ENCODE assay signal across 15 cellular contexts in the genomic region with DNA sequence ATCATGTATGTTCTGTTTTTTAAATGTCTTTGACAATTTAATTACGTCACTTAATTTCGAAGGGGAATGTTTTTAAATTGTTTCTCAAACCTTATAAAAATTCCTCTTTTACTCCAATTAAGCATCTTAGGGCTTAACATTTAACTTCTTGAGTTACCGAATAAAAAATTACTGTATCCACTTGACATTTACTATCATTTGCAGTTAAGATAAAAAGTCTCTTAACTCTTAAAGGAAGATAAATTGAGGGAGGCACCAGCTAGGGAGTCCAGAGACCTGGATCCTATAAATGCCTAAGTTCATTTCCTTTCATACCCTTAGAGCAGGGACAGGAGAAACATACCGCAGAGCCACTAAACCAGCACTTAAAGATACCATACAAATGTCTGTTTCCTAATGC.
DNase-seq lines count a peak whose midpoint lies in the region; ATAC-seq and TF ChIP-seq lines count a peak whose summit lies in the region.
"Had no signal": no experiment of that assay in that cellular context is flagged by ENCODE, and none has a peak within 500 bp of the region (broad histone marks: within the 10 kb centered on the region; RNA-seq: fewer than 3 reads in every experiment).

No MANE protein-coding gene starts in this region.

- peaks cover 35% of the 10 kb centered on the region for H3K36me3 Mint-ChIP-seq in activated T-helper 17 cell treated with anti-CD3 and anti-CD28 coated beads, Interleukin-2, amount 50 U/mL, for 72 hours (ENCODE audit: low read depth)

- intact Hi-C loops in lower lobe of right lung (cut with DNase I) (loop anchor here (10.0 kb wide), 1 partner anchor 58 kb away; no protein-coding TSS in a partner anchor), stomach (cut with DNase I; ENCODE audit: low total_unique reads) (loop anchor here (10.0 kb wide), 1 partner anchor 88 kb away; no protein-coding TSS in a partner anchor)

- no peak overlapping the region for H3K4me3 Mint-ChIP-seq in activated T-helper 17 cell treated with anti-CD3 and anti-CD28 coated beads, Interleukin-2, amount 50 U/mL, for 72 hours
- H3K4me3 Mint-ChIP-seq: activated naive CD4-positive, alpha-beta T cell treated with anti-CD3 and anti-CD28 coated beads, Interleukin-2, amount 10 ng/mL, durations not matched to agents 7 days and 5 days; naive thymus-derived CD8-positive, alpha-beta T cell had no signal

- no peaks in the 10 kb centered on the region for H3K36me3 ChIP-seq in lower lobe of right lung
- H3K36me3 ChIP-seq in stomach = peaks cover 0 to 3% (median 1%) of the 10 kb centered on the region in 4 donors

- H3K27ac ChIP-seq in coronary artery (peak overlapping the region; percentile 64 to 92), lower lobe of right lung (peak overlapping the region; percentile 83), stomach (peak overlapping the region in 4 of 5 donors; percentile 64 to 77 (median 75))

- ATAC-seq in lower lobe of right lung (peak; percentile 57 to 68), HG03571 (IDR thresholded peaks at IDR 0.05; ENCODE audit: unreplicated experiment) (no peak)
- no peak for ATAC-seq in activated T-helper 17 cell treated with anti-CD3 and anti-CD28 coated beads, Interleukin-2, amount 50 U/mL, for 72 hours (replicated peaks)
- ATAC-seq: naive thymus-derived CD8-positive, alpha-beta T cell had no signal

- H3K4me1 ChIP-seq in lower lobe of right lung = peaks cover 40% of the 10 kb centered on the region
- H3K4me1 ChIP-seq in stomach = peaks cover 0 to 41% (median 23%) of the 10 kb centered on the region in 4 donors

- TF ChIP-seq POLR2A in stomach (IDR thresholded peaks at IDR 0.05) = no peak

- peaks cover 5% of the 10 kb centered on the region for H3K4me1 Mint-ChIP-seq in activated T-helper 17 cell treated with anti-CD3 and anti-CD28 coated beads, Interleukin-2, amount 50 U/mL, for 72 hours

- TF ChIP-seq CTCF in coronary artery (IDR thresholded peaks at IDR 0.05) (no peak), lower lobe of right lung (IDR thresholded peaks at IDR 0.05) (no peak), stomach (IDR thresholded peaks at IDR 0.05) (no peak)

- no peaks in the 10 kb centered on the region for H3K9me3 Mint-ChIP-seq in activated T-helper 17 cell treated with anti-CD3 and anti-CD28 coated beads, Interleukin-2, amount 50 U/mL, for 72 hours
- H3K9me3 Mint-ChIP-seq: activated naive CD4-positive, alpha-beta T cell treated with anti-CD3 and anti-CD28 coated beads, Interleukin-2, amount 10 ng/mL, durations not matched to agents 7 days and 5 days; naive thymus-derived CD8-positive, alpha-beta T cell had no signal

- H3K9me3 ChIP-seq in lower lobe of right lung = no peaks in the 10 kb centered on the region
- no peaks in the 10 kb centered on the region for H3K9me3 ChIP-seq in stomach

- DNase-seq in HCEC 1CT (peak; percentile 6), coronary artery (ENCODE audit: low spot score) (no peak), lower lobe of right lung (no peak), stomach (no peak), NOMO-1 treated with DMSO at 0.1 percent for 48 hours (lab: John Stamatoyannopoulos, UW; ENCODE audit: unreplicated experiment) (no peak)
- no peak for DNase-seq in stimulated activated CD4-positive, alpha-beta T cell treated with anti-CD3 and anti-CD28 coated beads, Interleukin-4, amount 100 ng/mL, for 24 hours
- DNase-seq: activated naive CD4-positive, alpha-beta T cell treated with anti-CD3 and anti-CD28 coated beads, Interleukin-2, amount 10 ng/mL, durations not matched to agents 7 days and 5 days; dorsolateral prefrontal cortex; naive thymus-derived CD8-positive, alpha-beta T cell; NCI-H187; stimulated activated CD4-positive, alpha-beta T cell treated with anti-CD3 and anti-CD28 coated beads, Interleukin-2, amount 100 ng/mL, for 24 hours; stimulated activated naive CD4-positive, alpha-beta T cell treated with Interleukin-2 at 50 U/mL for 16 hours; T-helper 1 cell had no signal

- WGBS in stomach, 5 donors = 61 to 68% (median 62%) methylated on average over 4 of the region's 4 CpGs

- H3K27me3 ChIP-seq in lower lobe of right lung (ENCODE audit: low read depth) = no peaks in the 10 kb centered on the region
- no peaks in the 10 kb centered on the region for H3K27me3 ChIP-seq in stomach
- H3K27me3 ChIP-seq: dorsolateral prefrontal cortex had no signal

- H3K4me3 ChIP-seq in coronary artery (peak overlapping the region; percentile 50), lower lobe of right lung (no peak overlapping the region), stomach (no peak overlapping the region)
- H3K4me3 ChIP-seq: dorsolateral prefrontal cortex had no signal

- H3K27ac Mint-ChIP-seq in activated T-helper 17 cell treated with anti-CD3 and anti-CD28 coated beads, Interleukin-2, amount 50 U/mL, for 72 hours = no peak overlapping the region
- H3K27ac Mint-ChIP-seq: activated naive CD4-positive, alpha-beta T cell treated with anti-CD3 and anti-CD28 coated beads, Interleukin-2, amount 10 ng/mL, durations not matched to agents 7 days and 5 days had no signal

- no peak for TF ChIP-seq EP300 in stomach (IDR thresholded peaks at IDR 0.05)

- H3K27me3 Mint-ChIP-seq in activated T-helper 17 cell treated with anti-CD3 and anti-CD28 coated beads, Interleukin-2, amount 50 U/mL, for 72 hours = no peaks in the 10 kb centered on the region
- H3K27me3 Mint-ChIP-seq: activated naive CD4-positive, alpha-beta T cell treated with anti-CD3 and anti-CD28 coated beads, Interleukin-2, amount 10 ng/mL, durations not matched to agents 7 days and 5 days; naive thymus-derived CD8-positive, alpha-beta T cell had no signal

Comparison
In these comparisons a context has a peak if more than half of its experiments do, and no peak if none do; other contexts are left out.
1. ATAC-seq: peak in lower lobe of right lung (2 of 2); none in HG03571 (single experiment) and activated T-helper 17 cell treated with anti-CD3 and anti-CD28 coated beads, Interleukin-2, amount 50 U/mL, for 72 hours (single experiment).
2. Peak in every context shown above with its lines, with median percentiles within 50 percentile points of each other: H3K27ac ChIP-seq.